In genomic region chr1:153968000-153968363, GRCh38 we compare ENCODE assay signal across 6 cellular contexts. TPM values are rescaled to one million over a fixed set of nuclear protein-coding genes. Genes with fewer than 3 reads are reported as not detected.
DNase-seq lines count a peak whose midpoint lies in the region; ATAC-seq and TF ChIP-seq lines count a peak whose summit lies in the region.

No MANE protein-coding gene starts in this region.

- H3K9ac ChIP-seq in NT2/D1 (ENCODE audit: insufficient read length, low read depth): peak overlapping the region; percentile 83

- no peaks in the 10 kb centered on the region for H3K27me3 Mint-ChIP-seq in CD4-positive, CD25-positive, alpha-beta regulatory T cell

- no peaks in the 10 kb centered on the region for H3K27me3 ChIP-seq in CD4-positive, CD25-positive, alpha-beta regulatory T cell (ENCODE audit: control insufficient read depth, insufficient read depth, low read length)
- H3K27me3 ChIP-seq in NT2/D1 (ENCODE audit: insufficient read depth, insufficient read length): no peaks in the 10 kb centered on the region
- H3K27me3 ChIP-seq in right cardiac atrium (ENCODE audit: control insufficient read depth, insufficient read depth): no peaks in the 10 kb centered on the region
- no peaks in the 10 kb centered on the region for H3K27me3 ChIP-seq in uterus

- peak overlapping the region; percentile 89 for H3K27ac ChIP-seq in CD4-positive, CD25-positive, alpha-beta regulatory T cell (ENCODE audit: insufficient read depth, low read length, poor library complexity, severe bottlenecking)
- H3K27ac ChIP-seq in right cardiac atrium (ENCODE audit: low read length) (peak overlapping the region; percentile 71), uterus (peak overlapping the region; percentile 89 to 91)

- peaks cover 41% of the 10 kb centered on the region for H3K4me1 ChIP-seq in CD4-positive, CD25-positive, alpha-beta regulatory T cell (ENCODE audit: control insufficient read depth, insufficient read depth, low read length, poor library complexity, severe bottlenecking)
- H3K4me1 ChIP-seq in NT2/D1 (ENCODE audit: insufficient read depth, insufficient read length) (peaks cover 3% of the 10 kb centered on the region), right cardiac atrium (ENCODE audit: control insufficient read depth, insufficient read depth, low read length) (peaks cover 6% of the 10 kb centered on the region), uterus (peaks cover 0 to 3% of the 10 kb centered on the region in 2 donors)

- intact Hi-C loops in right cardiac atrium (cut with DNase I) (no loop called here), uterus (cut with DNase I; ENCODE audit: low total_unique reads) (no loop called here)

- peak overlapping the region; percentile 90 to 96 (median 94) for H3K4me3 Mint-ChIP-seq in CD4-positive, CD25-positive, alpha-beta regulatory T cell

- peaks cover 0 to 1% (median 0%) of the 10 kb centered on the region in 7 donors for H3K9me3 Mint-ChIP-seq in CD4-positive, CD25-positive, alpha-beta regulatory T cell

- H3K4me3 ChIP-seq in CD4-positive, CD25-positive, alpha-beta regulatory T cell (ENCODE audit: low read depth, low read length): peak overlapping the region; percentile 96
- H3K4me3 ChIP-seq in NT2/D1 (ENCODE audit: insufficient read length, low read depth) (peak overlapping the region; percentile 83), right cardiac atrium (ENCODE audit: low read length) (peak overlapping the region; percentile 54), uterus (peak overlapping the region; percentile 55 to 74)

- WGBS in right cardiac atrium: 2% methylated on average over 8 of the region's 8 CpGs

- peaks cover 19 to 53% (median 37%) of the 10 kb centered on the region in 4 donors for H3K4me1 Mint-ChIP-seq in CD4-positive, CD25-positive, alpha-beta regulatory T cell

- H3K36me3 ChIP-seq in CD4-positive, CD25-positive, alpha-beta regulatory T cell (ENCODE audit: control insufficient read depth, insufficient read depth, low read length): no peaks in the 10 kb centered on the region
- H3K36me3 ChIP-seq in NT2/D1 (ENCODE audit: insufficient read depth, insufficient read length, low read length): peaks cover 12% of the 10 kb centered on the region
- H3K36me3 ChIP-seq in uterus: no peaks in the 10 kb centered on the region

- no peak for TF ChIP-seq CTCF in uterus (IDR thresholded peaks at IDR 0.05)

- DNase-seq in CD4-positive, CD25-positive, alpha-beta regulatory T cell: no peak
- DNase-seq in NT2/D1 (ENCODE audit: low read depth, low spot score) (no peak), right cardiac atrium (peak in 1 of 3 donors; percentile 77), uterus (peak; percentile 47 to 59)
- DNase-seq in activated CD4-positive, CD25-positive, alpha-beta regulatory T cell treated with anti-CD3 and anti-CD28 coated beads, Interleukin-2, amount 50 U/mL, for 72 hours: no peak

- H3K36me3 Mint-ChIP-seq in CD4-positive, CD25-positive, alpha-beta regulatory T cell: peaks cover 4% of the 10 kb centered on the region

- no peak for ATAC-seq in CD4-positive, CD25-positive, alpha-beta regulatory T cell (ENCODE audit: low read depth in 2 of 2)
- ATAC-seq in right cardiac atrium: no peak
- no peak for ATAC-seq in GM21723 (IDR thresholded peaks at IDR 0.05; ENCODE audit: unreplicated experiment)

- H3K27ac Mint-ChIP-seq in CD4-positive, CD25-positive, alpha-beta regulatory T cell: peak overlapping the region; percentile 96 to 99 (median 97)

- TF ChIP-seq POLR2A in uterus (IDR thresholded peaks at IDR 0.05): no peak

- no peaks in the 10 kb centered on the region for H3K9me3 ChIP-seq in CD4-positive, CD25-positive, alpha-beta regulatory T cell (ENCODE audit: control insufficient read depth in 2 of 2, low read length in 2 of 2)
- H3K9me3 ChIP-seq in NT2/D1 (ENCODE audit: insufficient read depth, low read length) (no peaks in the 10 kb centered on the region), right cardiac atrium (ENCODE audit: control insufficient read depth, low read length) (no peaks in the 10 kb centered on the region), uterus (no peaks in the 10 kb centered on the region)

RNA-seq across cellular contexts. Expression of gene CREB3L4, which starts 0.3 kb away (rescaled TPM):
- total RNA-seq in CD4-positive, CD25-positive, alpha-beta regulatory T cell: 2.5 TPM
- polyA plus RNA-seq in CD4-positive, CD25-positive, alpha-beta regulatory T cell: 1 to 10 TPM in 3 of 4 donors, under 1 TPM in 1; 0.90 to 5.4 (median 3.3) TPM
- total RNA-seq in right cardiac atrium (1 to 10 TPM; 4.3 to 6.0 (median 4.8) TPM), uterus (10 to 100 TPM in 3 of 4 donors, 1 to 10 TPM in 1; 1.8 to 16.1 (median 13.0) TPM)
- 6.0 TPM for polyA plus RNA-seq in right cardiac atrium

RNA-seq across cellular contexts. Expression of gene SLC39A1, which starts 4.6 kb away (rescaled TPM):
- total RNA-seq in CD4-positive, CD25-positive, alpha-beta regulatory T cell: 15.8 TPM
- 10 to 100 TPM; 30.4 to 42.1 (median 35.8) TPM for polyA plus RNA-seq in CD4-positive, CD25-positive, alpha-beta regulatory T cell
- total RNA-seq in right cardiac atrium (10 to 100 TPM; 61.2 to 71.4 (median 65.1) TPM), uterus (10 to 100 TPM; 66.3 to 96.2 (median 83.6) TPM)
- 61.3 TPM for polyA plus RNA-seq in right cardiac atrium

RNA-seq across cellular contexts. Expression of gene JTB, which starts 9.5 kb away (rescaled TPM):
- total RNA-seq in CD4-positive, CD25-positive, alpha-beta regulatory T cell: 93.8 TPM
- 100 to 1,000 TPM; 334 to 378 (median 356) TPM for polyA plus RNA-seq in CD4-positive, CD25-positive, alpha-beta regulatory T cell
- 100 to 1,000 TPM in 2 of 4 donors, 10 to 100 TPM in 2; 92.1 to 108 (median 102) TPM for total RNA-seq in right cardiac atrium
- 143 TPM for polyA plus RNA-seq in right cardiac atrium
- 100 to 1,000 TPM in 3 of 4 donors, 10 to 100 TPM in 1; 91.1 to 253 (median 175) TPM for total RNA-seq in uterus

RNA-seq across cellular contexts. Expression of gene CRTC2, which starts 9.6 kb away (rescaled TPM):
- total RNA-seq in CD4-positive, CD25-positive, alpha-beta regulatory T cell: 145 TPM
- polyA plus RNA-seq in CD4-positive, CD25-positive, alpha-beta regulatory T cell: 10 to 100 TPM; 13.6 to 32.6 (median 26.0) TPM
- total RNA-seq in right cardiac atrium: 10 to 100 TPM; 23.4 to 32.8 (median 26.2) TPM
- polyA plus RNA-seq in right cardiac atrium: 26.9 TPM
- 10 to 100 TPM in 2 of 4 donors, 1 to 10 TPM in 2; 5.9 to 57.2 (median 15.5) TPM for total RNA-seq in uterus

RNA-seq across cellular contexts. Expression of gene RAB13, which starts 18.2 kb away (rescaled TPM):
- total RNA-seq in CD4-positive, CD25-positive, alpha-beta regulatory T cell: 0.57 TPM
- not detected for polyA plus RNA-seq in CD4-positive, CD25-positive, alpha-beta regulatory T cell
- total RNA-seq in right cardiac atrium: 10 to 100 TPM; 62.2 to 78.2 (median 69.5) TPM
- 103 TPM for polyA plus RNA-seq in right cardiac atrium
- 100 to 1,000 TPM in 1 of 4 donors, 10 to 100 TPM in 3; 16.9 to 120 (median 33.2) TPM for total RNA-seq in uterus

Comparison
In these comparisons a context has a peak if more than half of its experiments do, and no peak if none do; other contexts are left out.
1. DNase-seq: peak in uterus (2 of 2); none in CD4-positive, CD25-positive, alpha-beta regulatory T cell (0 of 3), NT2/D1 (single experiment) and activated CD4-positive, CD25-positive, alpha-beta regulatory T cell treated with anti-CD3 and anti-CD28 coated beads, Interleukin-2, amount 50 U/mL, for 72 hours (single experiment).
2. Peak in every context shown above with its lines, with median percentiles within 50 percentile points of each other: H3K27ac ChIP-seq and H3K4me3 ChIP-seq.